Comparison of ENCODE assay signal across 10 cellular contexts in genomic region chr3:165196577-165197561, GRCh38. TPM values are rescaled to one million over a fixed set of nuclear protein-coding genes. Genes with fewer than 3 reads are reported as not detected.
DNase-seq lines count a peak whose midpoint lies in the region; ATAC-seq, FAIRE-seq and TF ChIP-seq lines count a peak whose summit lies in the region.
"Had no signal": no experiment of that assay in that cellular context is flagged by ENCODE, and none has a peak within 500 bp of the region (broad histone marks: within the 10 kb centered on the region; RNA-seq: fewer than 3 reads in every experiment).

No MANE protein-coding gene starts in this region.

- no peaks in the 10 kb centered on the region for H3K9me3 Mint-ChIP-seq in activated CD8-positive, alpha-beta memory T cell treated with anti-CD3 and anti-CD28 coated beads, Interleukin-2, amount 10 ng/mL, durations not matched to agents 7 days and 5 days (ENCODE audit: low read depth)

- peak; percentile 56 for FAIRE-seq in keratinocyte (lab: Jason Lieb, UNC)

- no peak for TF ChIP-seq POLR2A in stomach (IDR thresholded peaks at IDR 0.05)

- H3K9me1 ChIP-seq in keratinocyte (ENCODE audit: control insufficient read depth, extremely low read depth, insufficient read depth, low read length), result no peaks in the 10 kb centered on the region

- no peak for ATAC-seq in activated CD8-positive, alpha-beta memory T cell treated with anti-CD3 and anti-CD28 coated beads, Interleukin-2, amount 10 ng/mL, durations not matched to agents 7 days and 5 days
- no peak for ATAC-seq in GM18517 (IDR thresholded peaks at IDR 0.05; ENCODE audit: unreplicated experiment)
- no peak for ATAC-seq in HG03432 (IDR thresholded peaks at IDR 0.05; ENCODE audit: unreplicated experiment)
- no peak for ATAC-seq in GM21619 (IDR thresholded peaks at IDR 0.05; ENCODE audit: unreplicated experiment)

- CTCF ChIA-PET in activated CD8-positive, alpha-beta memory T cell treated with anti-CD3 and anti-CD28 coated beads, Interleukin-2, amount 10 ng/mL, durations not matched to agents 7 days and 5 days (lab: Charles Lee), result interaction anchor here (0.8 kb wide), 1 partner anchor 10 kb away, joined by 4 read pairs; no protein-coding TSS in a partner anchor

- peak overlapping the region; percentile 15 for H2AFZ ChIP-seq in keratinocyte (ENCODE audit: control insufficient read depth, low read length)

- H3K9me3 ChIP-seq in adipocyte (ENCODE audit: control insufficient read depth, low read length), result no peaks in the 10 kb centered on the region
- no peaks in the 10 kb centered on the region for H3K9me3 ChIP-seq in keratinocyte (ENCODE audit: control insufficient read depth, low read depth, low read length)
- no peaks in the 10 kb centered on the region for H3K9me3 ChIP-seq in stomach

- 2 to 10% (median 5%) methylated on average over 48 to 52 of the region's 52 CpGs for WGBS in stomach, 5 donors

- TF ChIP-seq CTCF in keratinocyte (optimal IDR thresholded peaks at IDR 0.05 in 1 of 3, IDR thresholded peaks at IDR 0.05 in 1 of 3, conservative IDR thresholded peaks at IDR 0.05 in 1 of 3; ENCODE audit: extremely low read depth in 1 of 3, insufficient read depth in 2 of 3, low read length in 3 of 3), result no peak
- TF ChIP-seq CTCF in stomach (IDR thresholded peaks at IDR 0.05), result no peak

- H3K4me3 ChIP-seq in adipocyte (ENCODE audit: low read length), result peak overlapping the region; percentile 77
- H3K4me3 ChIP-seq in keratinocyte (ENCODE audit: control insufficient read depth in 2 of 3, extremely low read depth in 1 of 3, insufficient read depth in 2 of 3, low read depth in 1 of 3, low read length in 3 of 3), result peak overlapping the region in 1 of 3 experiments; percentile 14
- H3K4me3 ChIP-seq in stomach, result peak overlapping the region; percentile 42 to 51 (median 46)

- H3K9ac ChIP-seq in adipocyte (ENCODE audit: low read length) (no peak overlapping the region), keratinocyte (ENCODE audit: control insufficient read depth, extremely low read depth, insufficient read depth, low read length) (no peak overlapping the region)

- DNase-seq in activated CD8-positive, alpha-beta memory T cell treated with anti-CD3 and anti-CD28 coated beads, Interleukin-2, amount 10 ng/mL, durations not matched to agents 7 days and 5 days, result no peak
- DNase-seq in activated CD8-positive, alpha-beta memory T cell treated with anti-CD3 and anti-CD28 coated beads for 24 hours, result no peak
- DNase-seq in adipocyte (ENCODE audit: low read depth) (no peak), keratinocyte (ENCODE audit: low read depth, low spot score) (no peak), stomach (no peak)
- DNase-seq: DND-41 had no signal

- H3K4me1 ChIP-seq in adipocyte (ENCODE audit: control insufficient read depth, insufficient read depth, low read length) (peaks cover 17% of the 10 kb centered on the region), keratinocyte (ENCODE audit: control insufficient read depth, extremely low read depth, insufficient read depth, low read length) (no peaks in the 10 kb centered on the region), stomach (peaks cover 16 to 51% (median 38%) of the 10 kb centered on the region in 4 donors)

- peaks cover 2% of the 10 kb centered on the region for H4K20me1 ChIP-seq in keratinocyte (ENCODE audit: control insufficient read depth, extremely low read depth, insufficient read depth, low read length)

- peaks cover 2% of the 10 kb centered on the region for H3K36me3 Mint-ChIP-seq in activated CD8-positive, alpha-beta memory T cell treated with anti-CD3 and anti-CD28 coated beads, Interleukin-2, amount 10 ng/mL, durations not matched to agents 7 days and 5 days

- H3K79me2 ChIP-seq in keratinocyte (ENCODE audit: control insufficient read depth, insufficient read depth, low read length), result no peaks in the 10 kb centered on the region

- H3K27ac Mint-ChIP-seq in activated CD8-positive, alpha-beta memory T cell treated with anti-CD3 and anti-CD28 coated beads, Interleukin-2, amount 10 ng/mL, durations not matched to agents 7 days and 5 days, result peak overlapping the region; percentile 65

- intact Hi-C loops in stomach (cut with DNase I; ENCODE audit: low total_unique reads), result no loop called here

- TF ChIP-seq EP300 in stomach (IDR thresholded peaks at IDR 0.05), result no peak

- dilution Hi-C loops in keratinocyte (cut with MboI; ENCODE audit: extremely low pct_ligation_motif_present, low sequenced_read_pairs), result no loop called here

- no peak overlapping the region for H3K27ac ChIP-seq in keratinocyte (ENCODE audit: control insufficient read depth, insufficient read depth, low read length)
- peak overlapping the region in 1 of 5 donors; percentile 41 for H3K27ac ChIP-seq in stomach

- peaks cover 50% of the 10 kb centered on the region for H3K27me3 ChIP-seq in adipocyte (replicated peaks; ENCODE audit: control insufficient read depth, insufficient read depth, low read length)
- H3K27me3 ChIP-seq in keratinocyte (ENCODE audit: control insufficient read depth, extremely low read depth, insufficient read depth, low read length), result peaks cover 58% of the 10 kb centered on the region
- peaks cover 4 to 89% (median 62%) of the 10 kb centered on the region in 3 donors for H3K27me3 ChIP-seq in stomach

- H3K27me3 Mint-ChIP-seq in activated CD8-positive, alpha-beta memory T cell treated with anti-CD3 and anti-CD28 coated beads, Interleukin-2, amount 10 ng/mL, durations not matched to agents 7 days and 5 days, result peaks cover 59% of the 10 kb centered on the region

- H3K4me3 Mint-ChIP-seq in activated CD8-positive, alpha-beta memory T cell treated with anti-CD3 and anti-CD28 coated beads, Interleukin-2, amount 10 ng/mL, durations not matched to agents 7 days and 5 days, result no peak overlapping the region

- peaks cover 2% of the 10 kb centered on the region for H3K4me1 Mint-ChIP-seq in activated CD8-positive, alpha-beta memory T cell treated with anti-CD3 and anti-CD28 coated beads, Interleukin-2, amount 10 ng/mL, durations not matched to agents 7 days and 5 days

- H3K36me3 ChIP-seq in adipocyte (ENCODE audit: control insufficient read depth, insufficient read depth, low read length, severe bottlenecking), result no peaks in the 10 kb centered on the region
- no peaks in the 10 kb centered on the region for H3K36me3 ChIP-seq in keratinocyte (ENCODE audit: control insufficient read depth in 2 of 2, extremely low read depth in 1 of 2, insufficient read depth in 2 of 2, low read length in 2 of 2)
- H3K36me3 ChIP-seq in stomach, result no peaks in the 10 kb centered on the region

- peak overlapping the region; percentile 37 for H3K4me2 ChIP-seq in keratinocyte (ENCODE audit: control insufficient read depth, extremely low read depth, insufficient read depth, low read depth, low read length)

RNA-seq across cellular contexts. Expression of gene SLITRK3, which starts 0.7 kb away (rescaled TPM):
- total RNA-seq in activated CD8-positive, alpha-beta memory T cell treated with anti-CD3 and anti-CD28 coated beads, Interleukin-2, amount 10 ng/mL, durations not matched to agents 7 days and 5 days, result not detected
- polyA plus RNA-seq in keratinocyte, result not detected in 3 replicates
- polyA plus RNA-seq in keratinocyte (2011; ENCODE audit: low read depth), result not detected
- not detected in 2 replicates for polyA plus RNA-seq in keratinocyte (2011; cell fraction: cytosol; rRNA removed)
- not detected in 2 replicates for polyA plus RNA-seq in keratinocyte (2011; cell fraction: nucleus; rRNA removed)
- polyA plus RNA-seq in keratinocyte (2012; ENCODE audit: low replicate concordance), result not detected in 2 replicates
- not detected in 3 replicates for polyA minus RNA-seq in keratinocyte
- polyA minus RNA-seq in keratinocyte (2011; cell fraction: cytosol; rRNA and poly(A)+ RNA removed), result not detected
- polyA minus RNA-seq in keratinocyte (2011; cell fraction: nucleus; rRNA and poly(A)+ RNA removed), result not detected in 2 replicates
- 1 to 10 TPM in 1 of 5 donors, under 1 TPM in 1, not detected in 3; 0.72 to 2.6 TPM for total RNA-seq in stomach
- under 1 TPM in 2 of 3 donors, not detected in 1; 0.06 to 0.48 TPM for polyA plus RNA-seq in stomach
- total RNA-seq: SK-MEL-5 had no signal
